36 cellular contexts compared by ENCODE assay signal in the genomic region with DNA sequence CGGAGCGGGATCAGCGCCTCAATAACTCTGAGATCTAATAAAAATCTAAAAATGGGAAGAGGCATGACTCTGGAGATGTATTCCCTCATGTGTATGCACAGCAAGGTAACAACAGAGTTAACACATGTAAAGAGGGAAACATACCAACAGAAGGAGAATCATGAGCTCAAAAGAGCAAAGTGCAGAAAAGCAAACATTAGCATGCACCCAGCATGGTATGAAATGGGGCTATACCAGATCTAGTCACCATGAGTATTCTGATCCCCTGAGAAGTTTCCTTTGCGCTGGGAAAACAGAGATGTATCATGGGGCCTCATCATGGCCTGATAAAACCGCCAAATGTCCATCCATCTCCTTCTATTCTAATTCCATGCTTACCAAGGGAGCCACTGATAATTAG.
"Had no signal": no experiment of that assay in that cellular context is flagged by ENCODE, and none has a peak within 500 bp of the region (broad histone marks: within the 10 kb centered on the region; RNA-seq: fewer than 3 reads in every experiment).

No MANE protein-coding gene starts in this region.

- H3K9me3 ChIP-seq: MG63 had no signal

- H3K4me3 ChIP-seq: MG63 had no signal

- H3K36me3 ChIP-seq: MG63 had no signal

- H3K27me3 ChIP-seq: MG63 had no signal

- DNase-seq: Karpas-422, Kasumi-1, MG63, MM.1S, MV-4-11, NCI-H1048, NCI-H1092, NCI-H1092 treated with DMSO at 0.1 percent for 48 hours, NCI-H1105, NCI-H1105 treated with DMSO at 0.1 percent for 48 hours, NCI-H1417, NCI-H1417 treated with DMSO at 0.1 percent for 48 hours, NCI-H1436, NCI-H1436 treated with DMSO at 0.1 percent for 48 hours, NCI-H146, NCI-H1694, NCI-H1694 treated with DMSO at 0.1 percent for 48 hours, NCI-H187, NCI-H187 treated with DMSO at 0.1 percent for 48 hours, NCI-H1930, NCI-H2029, NCI-H2029 treated with DMSO at 0.1 percent for 48 hours, NCI-H2081, NCI-H2081 treated with DMSO at 0.1 percent for 48 hours, NCI-H2107, NCI-H2171, NCI-H2171 treated with DMSO at 0.1 percent for 48 hours, NCI-H2227 treated with DMSO at 0.1 percent for 48 hours, NCI-H226, NCI-H345, NCI-H446, NCI-H446 treated with DMSO at 0.1 percent for 48 hours, NCI-H510A, NCI-H510A treated with DMSO at 0.1 percent for 48 hours, NCI-H524, NCI-H524 treated with DMSO at 0.1 percent for 48 hours had no signal
